8 cellular contexts compared by ENCODE assay signal in the genomic region with DNA sequence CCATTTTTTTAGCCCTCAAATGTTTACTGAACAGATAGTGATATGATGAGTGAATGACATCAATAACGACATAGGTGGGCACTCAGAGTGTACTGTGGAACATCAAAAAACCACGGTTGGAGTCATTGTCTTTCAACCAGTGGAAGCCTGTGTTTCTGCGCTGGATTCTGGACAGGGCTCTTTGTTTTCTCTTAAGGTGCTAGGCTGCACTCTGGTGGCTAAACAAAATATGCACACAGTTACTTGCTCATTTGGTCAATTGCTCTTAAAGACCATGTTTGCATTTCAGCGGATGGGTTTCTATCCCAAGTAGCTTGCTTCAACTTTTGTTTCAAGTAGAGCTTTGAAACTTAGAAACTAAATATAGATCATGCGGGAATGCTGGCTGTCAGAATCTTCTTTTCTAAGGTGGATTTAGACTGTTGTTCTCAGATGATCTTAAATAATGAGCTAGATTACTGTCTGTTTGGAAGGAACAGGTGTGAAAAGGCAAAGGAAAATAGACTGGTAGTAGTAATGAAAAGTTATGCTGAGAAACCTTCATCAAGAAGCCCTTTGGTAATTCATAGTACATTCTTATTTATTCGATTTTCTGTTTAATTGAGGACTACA. TPM values are rescaled to one million over a fixed set of nuclear protein-coding genes. Genes with fewer than 3 reads are reported as not detected.
A peak's percentile ranks its signal among the peaks of the same experiment; 100 is the strongest.
DNase-seq lines count a peak whose midpoint lies in the region; ATAC-seq and TF ChIP-seq lines count a peak whose summit lies in the region.

No MANE protein-coding gene starts in this region.

- H3K27me3 ChIP-seq in brain microvascular endothelial cell (replicated peaks), result no peaks in the 10 kb centered on the region

- peak; percentile 74 for TF ChIP-seq CTCF in brain microvascular endothelial cell (IDR thresholded peaks at IDR 0.05; ENCODE audit: low read depth, low read length, missing control alignments)

- H3K36me3 Mint-ChIP-seq in immature natural killer cell, result no peaks in the 10 kb centered on the region

- no peaks in the 10 kb centered on the region for H3K9me3 Mint-ChIP-seq in immature natural killer cell

- no peak overlapping the region for H3K27ac Mint-ChIP-seq in immature natural killer cell

- DNase-seq in AG08395 (ENCODE audit: low spot score) (peak; percentile 86), NCI-H1092 treated with DMSO at 0.1 percent for 48 hours (lab: John Stamatoyannopoulos, UW) (peak; percentile 40), SKM-1 (lab: John Stamatoyannopoulos, UW; ENCODE audit: unreplicated experiment) (peak; percentile 74), brain microvascular endothelial cell (peak; percentile 78), immature natural killer cell (peak; percentile 30 to 61 (median 51))
- DNase-seq in stimulated activated CD4-positive, alpha-beta T cell treated with anti-CD3 and anti-CD28 coated beads, Interleukin-1b, Interleukin-23, amount 100 ng/mL, for 1 hour (ENCODE audit: low read depth in 2 of 2), result peak; percentile 4 to 8

- H3K4me3 ChIP-seq in brain microvascular endothelial cell (ENCODE audit: low read depth, low read length), result no peak overlapping the region

- no peaks in the 10 kb centered on the region for H3K36me3 ChIP-seq in brain microvascular endothelial cell (replicated peaks)

- peaks cover 0 to 2% (median 2%) of the 10 kb centered on the region in 3 donors for H3K27me3 Mint-ChIP-seq in immature natural killer cell (ENCODE audit: low read depth in 3 of 3)

- no peaks in the 10 kb centered on the region for H3K4me1 Mint-ChIP-seq in immature natural killer cell

- no peak overlapping the region for H3K27ac ChIP-seq in brain microvascular endothelial cell

- no peak overlapping the region for H3K4me3 Mint-ChIP-seq in immature natural killer cell

- in situ Hi-C loops in brain microvascular endothelial cell (cut with HindIII; ENCODE audit: low pct_ligation_motif_present, low sequenced_read_pairs), result loop anchor here (25.0 kb wide), 1 partner anchor 1003 kb away; no protein-coding TSS in a partner anchor

- ATAC-seq in GM18498 (IDR thresholded peaks at IDR 0.05; ENCODE audit: unreplicated experiment) (peak; percentile 92), HG02798 (IDR thresholded peaks at IDR 0.05; ENCODE audit: poor library complexity, unreplicated experiment) (peak; percentile 94)

RNA-seq across cellular contexts. Expression of gene LYPD6B, which starts 48.5 kb away (rescaled TPM):
- not detected for polyA plus RNA-seq in immature natural killer cell

Comparison
In these comparisons a context has a peak if more than half of its experiments do, and no peak if none do; other contexts are left out.
1. DNase-seq: peak in every context shown above with its lines; median percentile 86 in AG08395; 78 in brain microvascular endothelial cell; 74 in SKM-1; 51 in immature natural killer cell; 40 in NCI-H1092 treated with DMSO at 0.1 percent for 48 hours; 6 in stimulated activated CD4-positive, alpha-beta T cell treated with anti-CD3 and anti-CD28 coated beads, Interleukin-1b, Interleukin-23, amount 100 ng/mL, for 1 hour.